24 cellular contexts compared by ENCODE assay signal in the genomic region with DNA sequence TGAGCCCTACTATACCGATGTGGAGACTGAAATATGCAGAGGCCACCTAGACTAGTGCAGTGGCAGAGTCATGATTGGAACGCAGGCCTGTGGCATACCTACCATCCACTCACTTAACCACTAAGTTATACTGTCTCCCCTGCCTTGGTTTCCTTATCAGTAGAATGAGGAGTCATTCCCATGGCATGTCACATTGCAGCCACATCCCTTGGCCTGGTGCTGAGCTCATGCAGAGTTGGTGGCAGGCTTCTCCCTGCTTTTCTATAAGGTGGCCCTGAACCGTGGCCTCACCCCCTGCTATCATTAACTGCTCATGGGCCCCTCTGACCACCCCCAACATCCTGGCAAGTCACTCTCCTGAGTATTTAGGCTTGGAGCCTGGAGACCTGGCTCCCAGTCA.
DNase-seq lines count a peak whose midpoint lies in the region; ATAC-seq, FAIRE-seq and TF ChIP-seq lines count a peak whose summit lies in the region.
"Had no signal": no experiment of that assay in that cellular context is flagged by ENCODE, and none has a peak within 500 bp of the region (broad histone marks: within the 10 kb centered on the region; RNA-seq: fewer than 3 reads in every experiment).

No MANE protein-coding gene starts in this region.

- H3K36me3 Mint-ChIP-seq in T-helper 2 cell treated with Interferon-gamma antibody and Interleukin-4, amounts not matched to agents 5 μg/mL and 100 μg/mL, for 36 hours (ENCODE audit: low read depth) = no peaks in the 10 kb centered on the region
- H3K36me3 Mint-ChIP-seq: natural killer cell treated with Interleukin-12 subunit alpha and Interleukin-12 subunit beta and Interleukin-15 and Interleukin-18, amount 100 ng/mL, for 72 hours had no signal

- H3K27me3 ChIP-seq in MG63 = no peaks in the 10 kb centered on the region
- H3K27me3 ChIP-seq in K562 (ENCODE audit: control insufficient read depth in 2 of 2, insufficient read depth in 2 of 2, low read length in 2 of 2) = no peaks in the 10 kb centered on the region
- H3K27me3 ChIP-seq: esophagus squamous epithelium had no signal

- H3K27me3 Mint-ChIP-seq in T-helper 2 cell treated with Interferon-gamma antibody and Interleukin-4, amounts not matched to agents 5 μg/mL and 100 μg/mL, for 36 hours (ENCODE audit: low read depth) = no peaks in the 10 kb centered on the region
- H3K27me3 Mint-ChIP-seq: activated naive CD8-positive, alpha-beta T cell treated with anti-CD3 and anti-CD28 coated beads, Interleukin-2, amount 50 U/mL, for 24 hours; central memory CD8-positive, alpha-beta T cell; memory B cell; natural killer cell treated with Interleukin-12 subunit alpha and Interleukin-12 subunit beta and Interleukin-15 and Interleukin-18, amount 100 ng/mL, for 72 hours had no signal

- H3K27ac ChIP-seq in K562 (ENCODE audit: extremely low read depth, low read depth, low read length) = no peak overlapping the region
- H3K27ac ChIP-seq: esophagus squamous epithelium, HL-60 had no signal

- no TSS peak for BruUV-seq in K562 (replicated peaks; lab: Mats Ljungman, UMichigan)

- peaks cover 11 to 13% of the 10 kb centered on the region in 2 experiments; a peak in 4 of 5 replicates for H3K4me1 ChIP-seq in K562 (replicated peaks in 1 of 2; ENCODE audit: control insufficient read depth in 2 of 2, insufficient read depth in 2 of 2, low read length in 2 of 2)

- H3K4me1 Mint-ChIP-seq in T-helper 2 cell treated with Interferon-gamma antibody and Interleukin-4, amounts not matched to agents 5 μg/mL and 100 μg/mL, for 36 hours (ENCODE audit: low read depth) = no peaks in the 10 kb centered on the region
- H3K4me1 Mint-ChIP-seq: activated naive CD8-positive, alpha-beta T cell treated with anti-CD3 and anti-CD28 coated beads, Interleukin-2, amount 50 U/mL, for 24 hours; central memory CD8-positive, alpha-beta T cell; memory B cell had no signal

- no peak for TF ChIP-seq CTCF in K562 (IDR thresholded peaks at IDR 0.05 in 2 of 3, conservative IDR thresholded peaks at IDR 0.05 in 1 of 3; ENCODE audit: insufficient read depth in 2 of 3, low read depth in 1 of 3, low read length in 3 of 3)

- POLR2A ChIA-PET in K562 (lab: Yijun Ruan, JAX) = interaction anchor here (0.7 to 1.4 kb wide), 2 partner anchors 45 to 283 kb away, joined by 3 to 4 read pairs; no protein-coding TSS in a partner anchor

- CTCF ChIA-PET in K562 (lab: Yijun Ruan, JAX; ENCODE audit: low intra/inter-chr PET ratio) = interaction anchor here (0.6 kb wide), 1 partner anchor 561 kb away, joined by 3 read pairs; no protein-coding TSS in a partner anchor

- no peak for ATAC-seq in K562
- ATAC-seq: activated CD4-positive, CD25-positive, alpha-beta regulatory T cell treated with anti-CD3 and anti-CD28 coated beads, Interleukin-2, amount 50 U/mL, for 24 hours; activated naive CD8-positive, alpha-beta T cell treated with anti-CD3 and anti-CD28 coated beads, Interleukin-2, amount 50 U/mL, for 24 hours had no signal

- no peak overlapping the region for H2AFZ ChIP-seq in K562 (ENCODE audit: low read depth, low read length)

- H4K20me1 ChIP-seq in K562 (replicated peaks; ENCODE audit: control insufficient read depth, insufficient read depth, low read length) = no peaks in the 10 kb centered on the region

- H3K36me3 ChIP-seq in MG63 (peaks cover 20% of the 10 kb centered on the region), K562 (ENCODE audit: control insufficient read depth, insufficient read depth, low read length) (peaks cover 4% of the 10 kb centered on the region; the same call in 1 of the 3 replicates)

- no peaks in the 10 kb centered on the region for H3K79me2 ChIP-seq in K562 (ENCODE audit: control insufficient read depth, insufficient read depth, low read length)

- in situ Hi-C loops in K562 (cut with MboI) = no loop called here

- 51% methylated on average over 3 of the region's 3 CpGs for WGBS in K562 (ENCODE audit: insufficient coverage, low coverage, missing lambda C conversion rate)

- no peak for TF ChIP-seq POLR2A in K562 (conservative IDR thresholded peaks at IDR 0.05)

- DNase-seq in Daoy (ENCODE audit: low read depth) (peak; percentile 92), MG63 (peak; percentile 77), K562 (ENCODE audit: extremely low read depth in 1 of 4, low spot score in 3 of 4) (no peak), non-pigmented ciliary epithelial cell (ENCODE audit: low read depth) (peak; percentile 86), superior temporal gyrus (ENCODE audit: extremely low spot score) (no peak), SHP77 (lab: John Stamatoyannopoulos, UW) (no peak)
- no peak for DNase-seq in activated CD8-positive, alpha-beta memory T cell treated with anti-CD3 and anti-CD28 coated beads, Interleukin-2, amount 50 U/mL, for 48 hours
- no peak for DNase-seq in T-helper 2 cell treated with Interferon-gamma antibody and Interleukin-4, amounts not matched to agents 5 μg/mL and 100 μg/mL, for 36 hours (ENCODE audit: low spot score)
- DNase-seq: activated naive CD8-positive, alpha-beta T cell treated with anti-CD3 and anti-CD28 coated beads, Interleukin-2, amount 50 U/mL, for 24 hours; effector CD8-positive, alpha-beta T cell; esophagus squamous epithelium; head of caudate nucleus; KG1; NCI-H1048; NCI-H2081; NCI-H510A; SIG-M5; small intestine; stimulated activated CD4-positive, alpha-beta T cell treated with anti-CD3 and anti-CD28 coated beads, Interleukin-4, amount 100 ng/mL, for 24 hours had no signal

- H3K27ac Mint-ChIP-seq in T-helper 2 cell treated with Interferon-gamma antibody and Interleukin-4, amounts not matched to agents 5 μg/mL and 100 μg/mL, for 36 hours = no peak overlapping the region
- H3K27ac Mint-ChIP-seq: activated naive CD8-positive, alpha-beta T cell treated with anti-CD3 and anti-CD28 coated beads, Interleukin-2, amount 50 U/mL, for 24 hours; memory B cell; natural killer cell treated with Interleukin-12 subunit alpha and Interleukin-12 subunit beta and Interleukin-15 and Interleukin-18, amount 100 ng/mL, for 72 hours had no signal

- H3K9me3 ChIP-seq in MG63 = peaks cover 10% of the 10 kb centered on the region
- no peaks in the 10 kb centered on the region for H3K9me3 ChIP-seq in K562 (replicated peaks; ENCODE audit: control insufficient read depth, insufficient read depth, low read depth, low read length)

- TF ChIP-seq RAD21 in K562 (CRISPR knock-in tag; conservative IDR thresholded peaks at IDR 0.05 in 1 of 2, IDR thresholded peaks at IDR 0.05 in 1 of 2) = no peak

- intact Hi-C loops in K562 (cut with micrococcal nuclease) = no loop called here

- H3K9ac ChIP-seq in K562 (ENCODE audit: insufficient read depth in 1 of 2, low read depth in 2 of 2, low read length in 2 of 2) = no peak overlapping the region

- no peak for TF ChIP-seq EP300 in K562 (IDR thresholded peaks at IDR 0.05; ENCODE audit: low read length)

- H3K4me2 ChIP-seq in K562 (ENCODE audit: insufficient read depth, low read length) = no peak overlapping the region

- no peaks in the 10 kb centered on the region for H3K9me3 Mint-ChIP-seq in T-helper 2 cell treated with Interferon-gamma antibody and Interleukin-4, amounts not matched to agents 5 μg/mL and 100 μg/mL, for 36 hours
- H3K9me3 Mint-ChIP-seq: activated naive CD8-positive, alpha-beta T cell treated with anti-CD3 and anti-CD28 coated beads, Interleukin-2, amount 50 U/mL, for 24 hours; central memory CD8-positive, alpha-beta T cell; memory B cell; natural killer cell treated with Interleukin-12 subunit alpha and Interleukin-12 subunit beta and Interleukin-15 and Interleukin-18, amount 100 ng/mL, for 72 hours had no signal

- no peak for FAIRE-seq in K562 (lab: Jason Lieb, UNC)
- FAIRE-seq: small intestine had no signal

- no peak overlapping the region for H3K4me3 Mint-ChIP-seq in T-helper 2 cell treated with Interferon-gamma antibody and Interleukin-4, amounts not matched to agents 5 μg/mL and 100 μg/mL, for 36 hours
- H3K4me3 Mint-ChIP-seq: activated naive CD8-positive, alpha-beta T cell treated with anti-CD3 and anti-CD28 coated beads, Interleukin-2, amount 50 U/mL, for 24 hours; central memory CD8-positive, alpha-beta T cell; memory B cell; natural killer cell treated with Interleukin-12 subunit alpha and Interleukin-12 subunit beta and Interleukin-15 and Interleukin-18, amount 100 ng/mL, for 72 hours had no signal

- H3K4me3 ChIP-seq in MG63 (no peak overlapping the region), K562 (no peak overlapping the region)
- H3K4me3 ChIP-seq: esophagus squamous epithelium had no signal

- peaks cover 3% of the 10 kb centered on the region for H3K9me1 ChIP-seq in K562 (ENCODE audit: control insufficient read depth, insufficient read depth, low read length)

TF ChIP-seq in K562, 482 proteins besides CTCF, POLR2A, EP300 and RAD21:
- TF ChIP-seq, protein P1, sequence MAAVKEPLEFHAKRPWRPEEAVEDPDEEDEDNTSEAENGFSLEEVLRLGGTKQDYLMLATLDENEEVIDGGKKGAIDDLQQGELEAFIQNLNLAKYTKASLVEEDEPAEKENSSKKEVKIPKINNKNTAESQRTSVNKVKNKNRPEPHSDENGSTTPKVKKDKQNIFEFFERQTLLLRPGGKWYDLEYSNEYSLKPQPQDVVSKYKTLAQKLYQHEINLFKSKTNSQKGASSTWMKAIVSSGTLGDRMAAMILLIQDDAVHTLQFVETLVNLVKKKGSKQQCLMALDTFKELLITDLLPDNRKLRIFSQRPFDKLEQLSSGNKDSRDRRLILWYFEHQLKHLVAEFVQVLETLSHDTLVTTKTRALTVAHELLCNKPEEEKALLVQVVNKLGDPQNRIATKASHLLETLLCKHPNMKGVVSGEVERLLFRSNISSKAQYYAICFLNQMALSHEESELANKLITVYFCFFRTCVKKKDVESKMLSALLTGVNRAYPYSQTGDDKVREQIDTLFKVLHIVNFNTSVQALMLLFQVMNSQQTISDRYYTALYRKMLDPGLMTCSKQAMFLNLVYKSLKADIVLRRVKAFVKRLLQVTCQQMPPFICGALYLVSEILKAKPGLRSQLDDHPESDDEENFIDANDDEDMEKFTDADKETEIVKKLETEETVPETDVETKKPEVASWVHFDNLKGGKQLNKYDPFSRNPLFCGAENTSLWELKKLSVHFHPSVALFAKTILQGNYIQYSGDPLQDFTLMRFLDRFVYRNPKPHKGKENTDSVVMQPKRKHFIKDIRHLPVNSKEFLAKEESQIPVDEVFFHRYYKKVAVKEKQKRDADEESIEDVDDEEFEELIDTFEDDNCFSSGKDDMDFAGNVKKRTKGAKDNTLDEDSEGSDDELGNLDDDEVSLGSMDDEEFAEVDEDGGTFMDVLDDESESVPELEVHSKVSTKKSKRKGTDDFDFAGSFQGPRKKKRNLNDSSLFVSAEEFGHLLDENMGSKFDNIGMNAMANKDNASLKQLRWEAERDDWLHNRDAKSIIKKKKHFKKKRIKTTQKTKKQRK (IDR thresholded peaks at IDR 0.05; ENCODE audit: borderline replicate concordance, low read depth, low read length) = no peak
- peak; percentile 22; the same call in 1 of the 2 replicates for TF ChIP-seq FOSL1 (tag; conservative IDR thresholded peaks at IDR 0.05)

Comparison
In these comparisons a context has a peak if more than half of its experiments do, and no peak if none do; other contexts are left out.
1. DNase-seq: peak in Daoy (single experiment), MG63 (single experiment) and non-pigmented ciliary epithelial cell (single experiment); none in K562 (0 of 4), superior temporal gyrus (single experiment), activated CD8-positive, alpha-beta memory T cell treated with anti-CD3 and anti-CD28 coated beads, Interleukin-2, amount 50 U/mL, for 48 hours (single experiment), SHP77 (0 of 2) and T-helper 2 cell treated with Interferon-gamma antibody and Interleukin-4, amounts not matched to agents 5 μg/mL and 100 μg/mL, for 36 hours (single experiment).